9 cellular contexts compared by ENCODE assay signal in genomic region chr2:25257032-25257455, GRCh38.
DNase-seq lines count a peak whose midpoint lies in the region; ATAC-seq and TF ChIP-seq lines count a peak whose summit lies in the region.
"Had no signal": no experiment of that assay in that cellular context is flagged by ENCODE, and none has a peak within 500 bp of the region (broad histone marks: within the 10 kb centered on the region; RNA-seq: fewer than 3 reads in every experiment).

No MANE protein-coding gene starts in this region.

- peak overlapping the region; percentile 62 for H3K27ac Mint-ChIP-seq in activated naive CD8-positive, alpha-beta T cell
- H3K27ac Mint-ChIP-seq in activated naive CD8-positive, alpha-beta T cell treated with anti-CD3 and anti-CD28 coated beads, Interleukin-2, amount 50 U/mL, for 24 hours: no peak overlapping the region
- H3K27ac Mint-ChIP-seq in type B pancreatic cell: peak overlapping the region; percentile 58
- H3K27ac Mint-ChIP-seq: activated T-cell treated with anti-CD3 and anti-CD28 coated beads, Interleukin-2, amount 50 U/mL, for 72 hours had no signal

- H3K4me3 Mint-ChIP-seq in activated naive CD8-positive, alpha-beta T cell: no peak overlapping the region
- H3K4me3 Mint-ChIP-seq in activated naive CD8-positive, alpha-beta T cell treated with anti-CD3 and anti-CD28 coated beads, Interleukin-2, amount 50 U/mL, for 24 hours: no peak overlapping the region
- no peak overlapping the region for H3K4me3 Mint-ChIP-seq in type B pancreatic cell
- H3K4me3 Mint-ChIP-seq: activated T-cell treated with anti-CD3 and anti-CD28 coated beads, Interleukin-2, amount 50 U/mL, for 72 hours had no signal

- H3K4me1 Mint-ChIP-seq in activated naive CD8-positive, alpha-beta T cell (ENCODE audit: low read depth): peaks cover 55% of the 10 kb centered on the region
- peaks cover 26% of the 10 kb centered on the region for H3K4me1 Mint-ChIP-seq in activated naive CD8-positive, alpha-beta T cell treated with anti-CD3 and anti-CD28 coated beads, Interleukin-2, amount 50 U/mL, for 24 hours
- peaks cover 52% of the 10 kb centered on the region for H3K4me1 Mint-ChIP-seq in type B pancreatic cell (ENCODE audit: unreplicated experiment)

- intact Hi-C loops in lower leg skin (cut with DNase I; ENCODE audit: low total_unique reads): no loop called here

- no peak for DNase-seq in activated naive CD8-positive, alpha-beta T cell treated with anti-CD3 and anti-CD28 coated beads, Interleukin-2, amount 50 U/mL, for 24 hours
- DNase-seq in cerebellar cortex (ENCODE audit: low spot score) (peak; percentile 93), medulla oblongata (ENCODE audit: extremely low spot score) (peak; percentile 69), type B pancreatic cell (ENCODE audit: extremely low spot score, unreplicated experiment) (no peak), H4 (ENCODE audit: low spot score) (no peak), lower leg skin (ENCODE audit: low spot score in 2 of 2) (no peak), SIG-M5 (lab: John Stamatoyannopoulos, UW) (no peak)
- DNase-seq: activated T-cell treated with anti-CD3 and anti-CD28 coated beads, Interleukin-2, amount 50 U/mL, for 72 hours had no signal

- TF ChIP-seq POLR2A in lower leg skin (IDR thresholded peaks at IDR 0.05): no peak

- H3K9me3 Mint-ChIP-seq in activated naive CD8-positive, alpha-beta T cell (ENCODE audit: low read depth): no peaks in the 10 kb centered on the region
- H3K9me3 Mint-ChIP-seq in activated naive CD8-positive, alpha-beta T cell treated with anti-CD3 and anti-CD28 coated beads, Interleukin-2, amount 50 U/mL, for 24 hours: no peaks in the 10 kb centered on the region
- H3K9me3 Mint-ChIP-seq in type B pancreatic cell: no peaks in the 10 kb centered on the region
- H3K9me3 Mint-ChIP-seq: activated T-cell treated with anti-CD3 and anti-CD28 coated beads, Interleukin-2, amount 50 U/mL, for 72 hours had no signal

- H3K36me3 Mint-ChIP-seq in activated naive CD8-positive, alpha-beta T cell: peaks cover 6% of the 10 kb centered on the region
- H3K36me3 Mint-ChIP-seq in activated naive CD8-positive, alpha-beta T cell treated with anti-CD3 and anti-CD28 coated beads, Interleukin-2, amount 50 U/mL, for 24 hours (ENCODE audit: low read depth): peaks cover 35% of the 10 kb centered on the region
- H3K36me3 Mint-ChIP-seq in type B pancreatic cell: peaks cover 38% of the 10 kb centered on the region

- H3K27me3 Mint-ChIP-seq in activated naive CD8-positive, alpha-beta T cell: no peaks in the 10 kb centered on the region
- no peaks in the 10 kb centered on the region for H3K27me3 Mint-ChIP-seq in activated naive CD8-positive, alpha-beta T cell treated with anti-CD3 and anti-CD28 coated beads, Interleukin-2, amount 50 U/mL, for 24 hours
- no peaks in the 10 kb centered on the region for H3K27me3 Mint-ChIP-seq in type B pancreatic cell

- H3K4me3 ChIP-seq in lower leg skin (ENCODE audit: low read depth, poor library complexity, severe bottlenecking): no peak overlapping the region

- TF ChIP-seq CTCF in type B pancreatic cell (conservative IDR thresholded peaks at IDR 0.05) (no peak), lower leg skin (IDR thresholded peaks at IDR 0.05) (no peak)

- no peak for ATAC-seq in activated naive CD8-positive, alpha-beta T cell treated with anti-CD3 and anti-CD28 coated beads, Interleukin-2, amount 50 U/mL, for 24 hours
- ATAC-seq: activated T-cell treated with anti-CD3 and anti-CD28 coated beads, Interleukin-2, amount 50 U/mL, for 72 hours had no signal

- 65 to 82% methylated on average over 7 of the region's 7 CpGs for WGBS in lower leg skin, 2 donors

Comparison
In these comparisons a context has a peak if more than half of its experiments do, and no peak if none do; other contexts are left out.
1. DNase-seq: peak in cerebellar cortex (single experiment) and medulla oblongata (single experiment); none in activated naive CD8-positive, alpha-beta T cell treated with anti-CD3 and anti-CD28 coated beads, Interleukin-2, amount 50 U/mL, for 24 hours (single experiment), type B pancreatic cell (single experiment), H4 (single experiment), lower leg skin (0 of 2) and SIG-M5 (single experiment).